ENCODE assay signal across 18 cellular contexts in the genomic region with DNA sequence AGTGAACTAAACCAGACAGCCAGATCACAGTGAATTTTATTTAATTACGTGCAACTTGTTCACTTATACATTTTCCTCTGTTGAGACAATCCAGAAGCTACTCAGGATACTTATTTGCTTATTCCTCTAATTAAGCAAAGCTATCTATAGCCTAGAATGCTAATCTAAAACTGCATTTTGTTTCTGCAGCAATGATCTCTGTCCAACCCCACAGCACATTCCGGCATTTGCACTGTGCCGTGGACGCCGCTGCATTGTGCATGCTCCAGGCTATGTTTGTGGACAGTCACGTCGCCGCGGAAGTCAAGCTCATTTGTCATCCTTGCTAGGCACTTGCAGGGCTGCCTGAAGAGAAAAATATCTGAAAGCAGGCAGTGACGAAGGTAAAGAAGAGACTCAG.
"Had no signal": no experiment of that assay in that cellular context is flagged by ENCODE, and none has a peak within 500 bp of the region (broad histone marks: within the 10 kb centered on the region; RNA-seq: fewer than 3 reads in every experiment).

No MANE protein-coding gene starts in this region.

- H3K36me3 ChIP-seq: neutrophil had no signal

- H2AFZ ChIP-seq: parathyroid adenoma had no signal

- H3K27ac ChIP-seq: neutrophil, parathyroid adenoma, SK-N-MC had no signal

- ATAC-seq: activated CD8-positive, alpha-beta memory T cell treated with anti-CD3 and anti-CD28 coated beads, Interleukin-2, amount 10 ng/mL, durations not matched to agents 7 days and 5 days; natural killer cell; T-cell had no signal

- H3K9me3 Mint-ChIP-seq: activated CD4-positive, alpha-beta memory T cell treated with anti-CD3 and anti-CD28 coated beads, Interleukin-2, amount 10 ng/mL, durations not matched to agents 7 days and 5 days; endodermal cell had no signal

- H3K27ac Mint-ChIP-seq: activated CD4-positive, alpha-beta memory T cell treated with anti-CD3 and anti-CD28 coated beads, Interleukin-2, amount 10 ng/mL, durations not matched to agents 7 days and 5 days; activated CD8-positive, alpha-beta memory T cell treated with anti-CD3 and anti-CD28 coated beads, Interleukin-2, amount 10 ng/mL, durations not matched to agents 7 days and 5 days; activated naive CD8-positive, alpha-beta T cell treated with anti-CD3 and anti-CD28 coated beads for 36 hours; endodermal cell; natural killer cell; stimulated activated naive CD8-positive, alpha-beta T cell treated with anti-CD3 and anti-CD28 coated beads, Interleukin-15, Interleukin-2, amounts not matched to agents 100 ng/mL and 50 ng/mL, for 24 hours; T-cell had no signal

- H3K27me3 Mint-ChIP-seq: activated CD4-positive, alpha-beta memory T cell treated with anti-CD3 and anti-CD28 coated beads, Interleukin-2, amount 10 ng/mL, durations not matched to agents 7 days and 5 days; activated CD8-positive, alpha-beta memory T cell treated with anti-CD3 and anti-CD28 coated beads, Interleukin-2, amount 10 ng/mL, durations not matched to agents 7 days and 5 days; activated naive CD8-positive, alpha-beta T cell treated with anti-CD3 and anti-CD28 coated beads for 36 hours; brain; stimulated activated naive CD8-positive, alpha-beta T cell treated with anti-CD3 and anti-CD28 coated beads, Interleukin-15, Interleukin-2, amounts not matched to agents 100 ng/mL and 50 ng/mL, for 24 hours; T-cell had no signal

- H3K9ac ChIP-seq: parathyroid adenoma had no signal

- H3K27me3 ChIP-seq: neutrophil had no signal

- H3K4me3 ChIP-seq: SK-N-MC had no signal

- DNase-seq: activated CD4-positive, alpha-beta memory T cell treated with anti-CD3 and anti-CD28 coated beads, Interleukin-2, amount 10 ng/mL, durations not matched to agents 7 days and 5 days; activated CD4-positive, alpha-beta T cell treated with anti-CD3 and anti-CD28 coated beads for 48 hours; activated CD4-positive, CD25-positive, alpha-beta regulatory T cell; activated CD8-positive, alpha-beta memory T cell treated with anti-CD3 and anti-CD28 coated beads, Interleukin-2, amount 10 ng/mL, durations not matched to agents 7 days and 5 days; activated naive CD8-positive, alpha-beta T cell treated with anti-CD3 and anti-CD28 coated beads for 36 hours; amygdala; caudate nucleus; endodermal cell; foreskin melanocyte; glutamatergic neuron; kidney glomerular epithelial cell; natural killer cell; T-cell had no signal

- H3K4me1 ChIP-seq: parathyroid adenoma had no signal

- H3K4me3 Mint-ChIP-seq: activated CD4-positive, alpha-beta memory T cell treated with anti-CD3 and anti-CD28 coated beads, Interleukin-2, amount 10 ng/mL, durations not matched to agents 7 days and 5 days; activated CD8-positive, alpha-beta memory T cell treated with anti-CD3 and anti-CD28 coated beads, Interleukin-2, amount 10 ng/mL, durations not matched to agents 7 days and 5 days; activated naive CD8-positive, alpha-beta T cell treated with anti-CD3 and anti-CD28 coated beads for 36 hours; brain; endodermal cell; natural killer cell; stimulated activated naive CD8-positive, alpha-beta T cell treated with anti-CD3 and anti-CD28 coated beads, Interleukin-15, Interleukin-2, amounts not matched to agents 100 ng/mL and 50 ng/mL, for 24 hours; T-cell had no signal

- H3K36me3 Mint-ChIP-seq: activated CD8-positive, alpha-beta memory T cell treated with anti-CD3 and anti-CD28 coated beads, Interleukin-2, amount 10 ng/mL, durations not matched to agents 7 days and 5 days; activated naive CD8-positive, alpha-beta T cell treated with anti-CD3 and anti-CD28 coated beads for 36 hours; brain; natural killer cell; T-cell had no signal

- H3K4me1 Mint-ChIP-seq: activated CD4-positive, alpha-beta memory T cell treated with anti-CD3 and anti-CD28 coated beads, Interleukin-2, amount 10 ng/mL, durations not matched to agents 7 days and 5 days; activated CD8-positive, alpha-beta memory T cell treated with anti-CD3 and anti-CD28 coated beads, Interleukin-2, amount 10 ng/mL, durations not matched to agents 7 days and 5 days; activated naive CD8-positive, alpha-beta T cell treated with anti-CD3 and anti-CD28 coated beads for 36 hours; brain; endodermal cell; natural killer cell; T-cell had no signal

- H3K79me2 ChIP-seq: parathyroid adenoma had no signal

- H3K9me3 ChIP-seq: neutrophil had no signal
